20 cellular contexts compared by ENCODE assay signal in the genomic region with DNA sequence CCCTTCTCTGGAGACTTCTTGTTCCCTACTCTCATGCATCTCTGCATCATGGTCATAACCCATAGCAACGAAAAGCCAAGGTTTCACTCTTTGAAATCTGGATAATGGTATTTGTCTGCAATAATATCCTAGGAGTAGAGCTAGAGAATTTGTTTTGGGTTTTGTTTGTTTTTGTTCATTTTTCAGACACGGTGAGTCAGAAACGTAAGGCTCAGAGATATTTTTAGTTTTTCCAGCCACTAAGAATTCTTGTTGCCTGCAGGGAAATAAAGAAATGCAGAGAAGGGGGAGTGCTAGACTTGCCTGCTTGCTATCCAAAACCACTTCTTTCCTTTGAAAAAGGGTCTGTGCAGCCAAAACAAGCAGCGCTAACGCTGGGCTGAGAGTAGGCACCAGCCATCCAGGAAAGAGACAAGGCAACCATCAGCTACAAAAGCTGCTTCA. TPM values are rescaled to one million over a fixed set of nuclear protein-coding genes. Genes with fewer than 3 reads are reported as not detected.
DNase-seq lines count a peak whose midpoint lies in the region; ATAC-seq, FAIRE-seq and TF ChIP-seq lines count a peak whose summit lies in the region.
"Had no signal": no experiment of that assay in that cellular context is flagged by ENCODE, and none has a peak within 500 bp of the region (broad histone marks: within the 10 kb centered on the region; RNA-seq: fewer than 3 reads in every experiment).

No MANE protein-coding gene starts in this region.

- in situ Hi-C loops in mammary epithelial cell (cut with MboI; ENCODE audit: low sequenced_read_pairs in 2 of 2), result no loop called here

- H3K9me3 ChIP-seq in mammary epithelial cell (replicated peaks; ENCODE audit: insufficient read depth, low read length) (no peaks in the 10 kb centered on the region), kidney (ENCODE audit: control insufficient read depth in 1 of 2, low read length in 2 of 2) (no peaks in the 10 kb centered on the region), thoracic aorta (no peaks in the 10 kb centered on the region)
- H3K9me3 ChIP-seq: Peyer's patch had no signal

- peak overlapping the region; percentile 39 for H3K4me2 ChIP-seq in mammary epithelial cell (ENCODE audit: insufficient read depth, low read depth, low read length)

- no peaks in the 10 kb centered on the region for H3K79me2 ChIP-seq in mammary epithelial cell (ENCODE audit: insufficient read depth, low read length)

- H3K27me3 ChIP-seq in mammary epithelial cell (ENCODE audit: insufficient read depth, low read length) (peaks cover 3% of the 10 kb centered on the region), thoracic aorta (replicated peaks; ENCODE audit: insufficient read depth) (no peaks in the 10 kb centered on the region)
- H3K27me3 ChIP-seq: Peyer's patch had no signal

- ATAC-seq in thoracic aorta (ENCODE audit: insufficient number of reproducible peaks, low FRiP score, low read depth) (peak; percentile 72), GM19463 (IDR thresholded peaks at IDR 0.05; ENCODE audit: unreplicated experiment) (no peak)
- ATAC-seq: activated T-cell treated with anti-CD3 and anti-CD28 coated beads, Interleukin-2, amount 50 U/mL, for 72 hours; CD8-positive, alpha-beta T cell; stimulated activated memory B cell treated with anti-CD40 and anti-IgM and Interleukin-4, amounts not matched to agents 10 μg/mL and 1 μg/mL and 100 μg/mL, for 72 hours had no signal

- H3K4me1 ChIP-seq in mammary epithelial cell (ENCODE audit: insufficient read depth, low read length) (no peaks in the 10 kb centered on the region), kidney (ENCODE audit: control insufficient read depth in 1 of 2, insufficient read depth in 1 of 2, low read depth in 1 of 2, low read length in 2 of 2) (peaks cover 16 to 28% of the 10 kb centered on the region in 2 donors), thoracic aorta (ENCODE audit: control insufficient read depth in 1 of 2, low read depth in 2 of 2) (peaks cover 27 to 64% of the 10 kb centered on the region in 2 donors)

- BruUV-seq in mammary epithelial cell (replicated peaks; lab: Mats Ljungman, UMichigan), result no TSS peak

- DNase-seq in LHCN-M2 (ENCODE audit: low read depth), result peak; percentile 15
- no peak for DNase-seq in mammary epithelial cell
- DNase-seq in kidney, result no peak
- no peak for DNase-seq in thoracic aorta (ENCODE audit: low spot score)
- no peak for DNase-seq in GM19240 (ENCODE audit: insufficient read length, low spot score)
- no peak for DNase-seq in activated CD8-positive, alpha-beta memory T cell treated with anti-CD3 and anti-CD28 coated beads for 24 hours
- DNase-seq in activated CD4-positive, alpha-beta T cell treated with anti-CD3 and anti-CD28 coated beads, Interleukin-2, amount 50 U/mL, for 4 hours, result no peak
- DNase-seq: activated CD4-positive, alpha-beta T cell treated with anti-CD3 and anti-CD28 coated beads for 48 hours; activated T-cell treated with anti-CD3 and anti-CD28 coated beads, Interleukin-2, amount 50 U/mL, for 72 hours; CD8-positive, alpha-beta T cell; mesendoderm; NCI-H1048; Peyer's patch; stimulated activated CD4-positive, alpha-beta T cell treated with anti-CD3 and anti-CD28 coated beads, Interleukin-2, amount 100 ng/mL, for 48 hours had no signal

- no peak for FAIRE-seq in kidney (lab: Jason Lieb, UNC)
- FAIRE-seq: G401.6, H1 had no signal

- dilution Hi-C loops in mammary epithelial cell (cut with HindIII; ENCODE audit: low sequenced_read_pairs), result no loop called here

- no peak overlapping the region for H2AFZ ChIP-seq in mammary epithelial cell (ENCODE audit: low read depth, low read length)

- H3K27ac ChIP-seq in mammary epithelial cell (ENCODE audit: insufficient read depth, low read depth, low read length) (no peak overlapping the region), kidney (ENCODE audit: low read depth in 2 of 2, low read length in 2 of 2) (peak overlapping the region; percentile 2 to 58), thoracic aorta (peak overlapping the region; percentile 85 to 94)
- H3K27ac ChIP-seq: Peyer's patch had no signal

- intact Hi-C loops in mammary epithelial cell (cut with micrococcal nuclease), result no loop called here
- intact Hi-C loops in kidney (cut with DNase I), result no loop called here

- WGBS in mammary epithelial cell (ENCODE audit: low coverage, missing lambda C conversion rate), result 2% methylated on average over 5 of the region's 5 CpGs

- CTCF ChIA-PET in mammary epithelial cell (lab: Charles Lee; ENCODE audit: low non-redundant PET), result no interaction called here

- H3K9ac ChIP-seq in mammary epithelial cell (ENCODE audit: insufficient read depth, low read length) (no peak overlapping the region), kidney (ENCODE audit: low read length in 2 of 2) (no peak overlapping the region)

- H3K36me3 ChIP-seq in mammary epithelial cell (ENCODE audit: insufficient read depth, low read length) (no peaks in the 10 kb centered on the region), kidney (ENCODE audit: control insufficient read depth in 1 of 2, insufficient read depth in 2 of 2, low read length in 2 of 2) (no peaks in the 10 kb centered on the region), thoracic aorta (no peaks in the 10 kb centered on the region)
- H3K36me3 ChIP-seq: Peyer's patch had no signal

- no peak overlapping the region for H3K4me3 ChIP-seq in mammary epithelial cell (replicated peaks in 1 of 3; ENCODE audit: insufficient read depth in 1 of 3, low read depth in 2 of 3, low read length in 3 of 3)
- H3K4me3 ChIP-seq in kidney (ENCODE audit: low read length in 2 of 2), result no peak overlapping the region
- H3K4me3 ChIP-seq in thoracic aorta, result peak overlapping the region; percentile 42
- H3K4me3 ChIP-seq: Peyer's patch had no signal

- H4K20me1 ChIP-seq in mammary epithelial cell (ENCODE audit: insufficient read depth, low read length), result no peaks in the 10 kb centered on the region

- TF ChIP-seq CTCF in mammary epithelial cell (conservative IDR thresholded peaks at IDR 0.05 in 1 of 2, IDR thresholded peaks at IDR 0.05 in 1 of 2; ENCODE audit: extremely low read depth in 1 of 2, insufficient read depth in 1 of 2, low read depth in 1 of 2, low read length in 2 of 2) (no peak), kidney (IDR thresholded peaks at IDR 0.05; ENCODE audit: borderline replicate concordance, extremely low read depth, insufficient read depth) (no peak), thoracic aorta (IDR thresholded peaks at IDR 0.05) (no peak)

RNA-seq across cellular contexts. Expression of gene POU2AF3, which starts 26.0 kb away (rescaled TPM):
- not detected in 2 replicates for total RNA-seq in LHCN-M2 (2014; rRNA removed)
- polyA plus RNA-seq in LHCN-M2 (2012), result not detected
- total RNA-seq in mammary epithelial cell, result under 1 TPM in 1 of 2 donors, not detected in 1; 0.33 TPM
- polyA plus RNA-seq in mammary epithelial cell, result not detected
- polyA minus RNA-seq in mammary epithelial cell, result not detected
- total RNA-seq in kidney, result 4.3 TPM
- polyA plus RNA-seq in kidney (ENCODE audit: insufficient read depth, low read depth, low replicate concordance), result 4.9 TPM
- 1 to 10 TPM in 1 of 2 donors, not detected in 1; 1.7 TPM for total RNA-seq in thoracic aorta
- total RNA-seq: CD8-positive, alpha-beta T cell; T-helper 1 cell treated with Interleukin-12 subunit alpha and Interleukin-12 subunit beta and Interleukin-4 antibody, amounts not matched to agents 30 ng/mL and 1 ng/mL, for 36 hours had no signal

RNA-seq across cellular contexts. Expression of gene POU2AF1, which starts 54.8 kb away (rescaled TPM):
- not detected in 2 replicates for total RNA-seq in LHCN-M2 (2014; rRNA removed)
- polyA plus RNA-seq in LHCN-M2 (2012), result not detected
- under 1 TPM; 0.33 to 0.56 TPM for total RNA-seq in mammary epithelial cell
- polyA plus RNA-seq in mammary epithelial cell, result 0.10 TPM
- not detected for polyA minus RNA-seq in mammary epithelial cell
- 18.5 TPM for total RNA-seq in kidney
- polyA plus RNA-seq in kidney (ENCODE audit: insufficient read depth, low read depth, low replicate concordance), result 0.95 TPM
- not detected for total RNA-seq in thoracic aorta
- total RNA-seq: H1, NCI-H460 had no signal
- polyA plus RNA-seq: H1 had no signal

Comparison
In these comparisons a context has a peak if more than half of its experiments do, and no peak if none do; other contexts are left out.
1. RNA of gene POU2AF1, which starts 54.8 kb away (total RNA-seq): 18.5 TPM in kidney (single experiment); 0.33 to 0.56 TPM in mammary epithelial cell, not detected in thoracic aorta and not detected in LHCN-M2; every median in the first group is over 10 times any median in the second.